ENCODE assay signal across 19 cellular contexts in the genomic region with DNA sequence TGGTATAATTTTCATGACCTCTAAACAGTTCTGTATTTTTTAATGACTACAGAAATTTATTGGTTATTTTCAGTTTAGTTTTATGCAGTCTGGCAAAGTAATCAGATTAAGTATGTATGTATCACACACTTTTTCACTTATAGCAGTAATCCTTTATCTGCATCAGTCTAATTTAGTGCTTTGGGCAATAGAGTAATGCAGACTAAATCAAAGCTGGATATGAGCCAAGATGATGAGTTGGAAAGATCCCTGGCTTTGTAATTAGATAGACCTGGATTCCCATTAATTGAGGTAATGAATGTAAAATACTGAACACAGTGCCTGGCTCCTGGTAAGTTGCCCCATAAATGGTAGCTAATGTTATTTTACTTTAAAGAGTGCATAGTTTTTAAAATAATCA.
A peak's percentile ranks its signal among the peaks of the same experiment; 100 is the strongest.
DNase-seq lines count a peak whose midpoint lies in the region; ATAC-seq and TF ChIP-seq lines count a peak whose summit lies in the region.
"Had no signal": no experiment of that assay in that cellular context is flagged by ENCODE, and none has a peak within 500 bp of the region (broad histone marks: within the 10 kb centered on the region; RNA-seq: fewer than 3 reads in every experiment).

No MANE protein-coding gene starts in this region.

- no peak overlapping the region for H2BK20ac ChIP-seq in IMR-90 (ENCODE audit: low read depth, low read length)

- H3K27ac ChIP-seq in IMR-90 (ENCODE audit: insufficient read depth, low read length) (no peak overlapping the region), foreskin keratinocyte (no peak overlapping the region), WERI-Rb-1 (no peak overlapping the region)
- H3K27ac ChIP-seq: 22Rv1, BLaER1, PC-9 had no signal

- POLR2A ChIA-PET in IMR-90 (lab: Charles Lee; ENCODE audit: unreplicated experiment): interaction anchor here (0.6 kb wide), 1 partner anchor 10 kb away, joined by 4 read pairs; no protein-coding TSS in a partner anchor

- dilution Hi-C loops in IMR-90 (cut with HindIII; ENCODE audit: low sequenced_read_pairs, unreplicated experiment): no loop called here

- no peak overlapping the region for H3K27ac Mint-ChIP-seq in natural killer cell treated with Interleukin-12 subunit alpha and Interleukin-12 subunit beta and Interleukin-15 and Interleukin-18, amount 100 ng/mL, for 72 hours
- H3K27ac Mint-ChIP-seq: CD8-positive, alpha-beta memory T cell; IgD-negative memory B cell had no signal

- no peak overlapping the region for H3K4ac ChIP-seq in IMR-90 (ENCODE audit: low read depth, low read length)

- no peak overlapping the region for H2BK15ac ChIP-seq in IMR-90 (ENCODE audit: low read depth, low read length)

- no peaks in the 10 kb centered on the region for H3K9me1 ChIP-seq in IMR-90 (ENCODE audit: insufficient read depth, low read length)

- H4K5ac ChIP-seq in IMR-90 (ENCODE audit: low read depth, low read length): no peak overlapping the region

- H3K27me3 ChIP-seq in IMR-90 (ENCODE audit: control insufficient read depth, insufficient read depth, low read length) (no peaks in the 10 kb centered on the region), foreskin keratinocyte (no peaks in the 10 kb centered on the region), WERI-Rb-1 (ENCODE audit: insufficient read depth, low read depth, severe bottlenecking) (no peaks in the 10 kb centered on the region)
- H3K27me3 ChIP-seq: BLaER1 had no signal

- no peak overlapping the region for H3K14ac ChIP-seq in IMR-90 (replicated peaks; ENCODE audit: low read depth, low read length)

- intact Hi-C loops in IMR-90 (cut with micrococcal nuclease): no loop called here

- BruUV-seq in IMR-90 (replicated peaks; lab: Mats Ljungman, UMichigan): no TSS peak

- H2AK5ac ChIP-seq in IMR-90 (ENCODE audit: low read depth, low read length): no peak overlapping the region

- peaks cover 6% of the 10 kb centered on the region for H3K36me3 Mint-ChIP-seq in natural killer cell treated with Interleukin-12 subunit alpha and Interleukin-12 subunit beta and Interleukin-15 and Interleukin-18, amount 100 ng/mL, for 72 hours
- H3K36me3 Mint-ChIP-seq: CD8-positive, alpha-beta memory T cell; IgD-negative memory B cell had no signal

- H2AK9ac ChIP-seq in IMR-90 (replicated peaks; ENCODE audit: low read depth, low read length, poor library complexity): no peak overlapping the region

- H3K4me3 Mint-ChIP-seq in natural killer cell treated with Interleukin-12 subunit alpha and Interleukin-12 subunit beta and Interleukin-15 and Interleukin-18, amount 100 ng/mL, for 72 hours: no peak overlapping the region
- H3K4me3 Mint-ChIP-seq: CD8-positive, alpha-beta memory T cell; IgD-negative memory B cell had no signal

- no peak overlapping the region for H3K18ac ChIP-seq in IMR-90 (ENCODE audit: low read depth, low read length)

- no peaks in the 10 kb centered on the region; the same call in 1 of the 2 replicates for H3K9me3 ChIP-seq in IMR-90 (ENCODE audit: control insufficient read depth, insufficient read depth, low read length)
- no peaks in the 10 kb centered on the region for H3K9me3 ChIP-seq in WERI-Rb-1 (ENCODE audit: severe bottlenecking)
- H3K9me3 ChIP-seq: BLaER1, HAP-1 had no signal

- H4K8ac ChIP-seq in IMR-90 (ENCODE audit: low read depth in 2 of 2, low read length in 2 of 2): no peak overlapping the region

- H3K27me3 Mint-ChIP-seq in natural killer cell treated with Interleukin-12 subunit alpha and Interleukin-12 subunit beta and Interleukin-15 and Interleukin-18, amount 100 ng/mL, for 72 hours: no peaks in the 10 kb centered on the region
- H3K27me3 Mint-ChIP-seq: IgD-negative memory B cell had no signal

- TF ChIP-seq POLR2A in IMR-90 (IDR thresholded peaks at IDR 0.05; ENCODE audit: low read depth, low read length): no peak

- H4K20me1 ChIP-seq in IMR-90 (ENCODE audit: insufficient read depth, low read length): no peaks in the 10 kb centered on the region
- H4K20me1 ChIP-seq: BLaER1 had no signal

- H2BK120ac ChIP-seq in IMR-90 (ENCODE audit: low read depth, low read length): no peak overlapping the region

- H3K9me3 Mint-ChIP-seq in natural killer cell treated with Interleukin-12 subunit alpha and Interleukin-12 subunit beta and Interleukin-15 and Interleukin-18, amount 100 ng/mL, for 72 hours: peaks cover 6% of the 10 kb centered on the region

- no peaks in the 10 kb centered on the region for H3K79me1 ChIP-seq in IMR-90 (ENCODE audit: low read depth in 1 of 2, low read length in 2 of 2)

- H3K4me2 ChIP-seq in IMR-90 (ENCODE audit: low read depth, low read length): no peak overlapping the region
- H3K4me2 ChIP-seq: BLaER1, PC-9 had no signal

- no peak overlapping the region for H3K56ac ChIP-seq in IMR-90 (ENCODE audit: extremely low read depth, insufficient read depth, low read length)

- TF ChIP-seq RAD21 in IMR-90 (IDR thresholded peaks at IDR 0.05; ENCODE audit: low read length): no peak

- no peak overlapping the region for H3K9ac ChIP-seq in IMR-90 (ENCODE audit: low read depth, low read length)
- H3K9ac ChIP-seq: BLaER1 had no signal

- no peak overlapping the region for H3K23ac ChIP-seq in IMR-90 (ENCODE audit: low read depth, low read length)

- no peak for TF ChIP-seq CTCF in IMR-90 (conservative IDR thresholded peaks at IDR 0.05; ENCODE audit: low read depth, low read length)
- TF ChIP-seq CTCF in foreskin keratinocyte (conservative IDR thresholded peaks at IDR 0.05): no peak
- TF ChIP-seq CTCF in WERI-Rb-1 (IDR thresholded peaks at IDR 0.05; ENCODE audit: low read depth, low read length): no peak

- ATAC-seq in IMR-90 (ENCODE audit: low read depth) (no peak), foreskin keratinocyte (no peak), HG02763 (IDR thresholded peaks at IDR 0.05; ENCODE audit: unreplicated experiment) (no peak)
- ATAC-seq in natural killer cell treated with Interleukin-12 subunit alpha and Interleukin-12 subunit beta and Interleukin-15 and Interleukin-18, amount 100 ng/mL, for 72 hours: no peak
- ATAC-seq: Right ventricle myocardium inferior had no signal

- H2BK5ac ChIP-seq in IMR-90 (ENCODE audit: low read depth, low read length, poor library complexity, severe bottlenecking): no peak overlapping the region

- no peaks in the 10 kb centered on the region for H3K4me1 ChIP-seq in IMR-90 (ENCODE audit: control insufficient read depth, insufficient read depth, low read length)
- H3K4me1 ChIP-seq in foreskin keratinocyte: peaks cover 17% of the 10 kb centered on the region
- H3K4me1 ChIP-seq: BLaER1 had no signal

- in situ Hi-C loops in IMR-90 (cut with MboI; ENCODE audit: low sequenced_read_pairs): no loop called here

- DNase-seq in DMS 273 (lab: John Stamatoyannopoulos, UW; ENCODE audit: unreplicated experiment) (peak; percentile 8), DMS 273 treated with DMSO at 0.1 percent for 48 hours (lab: John Stamatoyannopoulos, UW) (no peak), IMR-90 (peak; percentile 3), SK-N-DZ (ENCODE audit: low spot score) (peak; percentile 33), foreskin keratinocyte (peak; percentile 16 to 32), WERI-Rb-1 (no peak)
- no peak for DNase-seq in natural killer cell treated with Interleukin-12 subunit alpha and Interleukin-12 subunit beta and Interleukin-15 and Interleukin-18, amount 100 ng/mL, for 72 hours (ENCODE audit: low spot score)
- DNase-seq: CD8-positive, alpha-beta memory T cell; DMS153; MV-4-11; NCI-H2171; NCI-H510A treated with DMSO at 0.1 percent for 48 hours; PC-9 had no signal

- H3K4me3 ChIP-seq in IMR-90 (ENCODE audit: insufficient read depth, low read depth, low read length) (no peak overlapping the region), WERI-Rb-1 (ENCODE audit: low read depth, low read length) (no peak overlapping the region)
- H3K4me3 ChIP-seq: BLaER1, HAP-1, PC-9 had no signal

- no peaks in the 10 kb centered on the region for H3K4me1 Mint-ChIP-seq in natural killer cell treated with Interleukin-12 subunit alpha and Interleukin-12 subunit beta and Interleukin-15 and Interleukin-18, amount 100 ng/mL, for 72 hours (ENCODE audit: low read depth in 2 of 2)
- H3K4me1 Mint-ChIP-seq: CD8-positive, alpha-beta memory T cell; IgD-negative memory B cell had no signal

- H3K36me3 ChIP-seq in IMR-90 (ENCODE audit: control insufficient read depth, insufficient read depth, low read length): no peaks in the 10 kb centered on the region
- H3K36me3 ChIP-seq in WERI-Rb-1: no peaks in the 10 kb centered on the region
- H3K36me3 ChIP-seq: BLaER1, HAP-1 had no signal

- no peak overlapping the region for H2AFZ ChIP-seq in IMR-90 (replicated peaks; ENCODE audit: low read length, poor library complexity)
- H2AFZ ChIP-seq: PC-9 had no signal

- H4K91ac ChIP-seq in IMR-90 (ENCODE audit: insufficient read depth, low read depth, low read length): no peak overlapping the region

- CTCF ChIA-PET in IMR-90 (lab: Yijun Ruan, JAX): interaction anchor here (0.9 kb wide), 1 partner anchor 58 kb away, joined by 3 read pairs; no protein-coding TSS in a partner anchor

TF ChIP-seq in IMR-90, 13 proteins besides CTCF, POLR2A, EP300 and RAD21 (continues in another document):
- TF ChIP-seq RCOR1 (IDR thresholded peaks at IDR 0.05; ENCODE audit: insufficient replicate concordance, low read length) (no peak), FOS (IDR thresholded peaks at IDR 0.05; ENCODE audit: low read depth, low read length) (no peak), NFE2L2 (IDR thresholded peaks at IDR 0.05; ENCODE audit: low read depth, low read length) (no peak), BHLHE40 (IDR thresholded peaks at IDR 0.05; ENCODE audit: low read depth, low read length) (no peak), MXI1 (IDR thresholded peaks at IDR 0.05; ENCODE audit: borderline replicate concordance, low read depth, low read length) (no peak), MAFK (IDR thresholded peaks at IDR 0.05; ENCODE audit: low read depth, low read length) (no peak), MAZ (IDR thresholded peaks at IDR 0.05; ENCODE audit: borderline replicate concordance, low read depth, low read length) (no peak), USF2 (IDR thresholded peaks at IDR 0.05; ENCODE audit: low read depth, low read length) (no peak), CEBPB (IDR thresholded peaks at IDR 0.05; ENCODE audit: low read depth, low read length) (no peak)

Comparison
In these comparisons a context has a peak if more than half of its experiments do, and no peak if none do; other contexts are left out.
1. DNase-seq: peak in DMS 273 (single experiment), IMR-90 (single experiment), SK-N-DZ (single experiment) and foreskin keratinocyte (2 of 2); none in DMS 273 treated with DMSO at 0.1 percent for 48 hours (single experiment), WERI-Rb-1 (single experiment) and natural killer cell treated with Interleukin-12 subunit alpha and Interleukin-12 subunit beta and Interleukin-15 and Interleukin-18, amount 100 ng/mL, for 72 hours (single experiment).